Comparison of ENCODE assay signal across 8 cellular contexts in the genomic region with DNA sequence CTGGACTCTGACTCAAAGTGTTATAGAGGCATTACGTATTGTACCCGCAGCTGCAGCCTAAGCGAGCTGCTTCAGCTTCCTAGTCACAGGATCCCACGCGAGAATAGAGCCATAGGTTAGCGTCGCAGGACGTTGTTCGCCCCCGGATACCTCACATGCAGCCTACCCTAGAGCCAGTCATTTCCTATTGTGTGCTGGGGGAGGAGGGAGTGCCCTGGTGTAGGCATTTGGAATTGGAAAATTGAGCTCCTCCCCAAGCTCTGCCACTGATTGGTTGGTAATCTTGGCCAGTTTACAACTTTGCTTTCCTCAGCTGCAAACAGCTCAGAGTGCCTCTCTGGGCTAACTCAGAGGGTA. TPM values are rescaled to one million over a fixed set of nuclear protein-coding genes. Genes with fewer than 3 reads are reported as not detected.
DNase-seq lines count a peak whose midpoint lies in the region; ATAC-seq and TF ChIP-seq lines count a peak whose summit lies in the region.

No MANE protein-coding gene starts in this region.

- peak overlapping the region; percentile 97 for H3K4me3 Mint-ChIP-seq in activated CD4-positive, alpha-beta memory T cell treated with anti-CD3 and anti-CD28 coated beads for 36 hours

- CTCF ChIA-PET in BJ (lab: Yijun Ruan, JAX): interaction anchor here (0.6 to 1.3 kb wide), 4 partner anchors 9 to 499 kb away, joined by 3 to 4 read pairs (median 3); a partner anchor contains a TSS
- CTCF ChIA-PET in activated CD4-positive, alpha-beta memory T cell treated with anti-CD3 and anti-CD28 coated beads for 36 hours (lab: Charles Lee): interaction anchor here (0.7 to 1.4 kb wide), 5 partner anchors 13 to 56 kb away, joined by 3 to 8 read pairs (median 4); a partner anchor contains a TSS

- H3K36me3 ChIP-seq in BJ (ENCODE audit: control insufficient read depth, insufficient read depth, low read length): no peaks in the 10 kb centered on the region
- H3K36me3 ChIP-seq in KOPT-K1 (ENCODE audit: insufficient read depth, low read length): peaks cover 37% of the 10 kb centered on the region
- peaks cover 11% of the 10 kb centered on the region for H3K36me3 ChIP-seq in neuron (ENCODE audit: insufficient read depth, low read length)

- H3K9me3 Mint-ChIP-seq in activated CD4-positive, alpha-beta memory T cell treated with anti-CD3 and anti-CD28 coated beads for 36 hours: peaks cover 10% of the 10 kb centered on the region

- peaks cover 15% of the 10 kb centered on the region for H3K4me1 Mint-ChIP-seq in activated CD4-positive, alpha-beta memory T cell treated with anti-CD3 and anti-CD28 coated beads for 36 hours (ENCODE audit: low read depth)

- intact Hi-C loops in activated CD4-positive, alpha-beta memory T cell treated with anti-CD3 and anti-CD28 coated beads for 36 hours (cut with micrococcal nuclease): loop anchor here (1.0 kb wide), 2 partner anchors 13 to 56 kb away; no protein-coding TSS in a partner anchor

- peak overlapping the region; percentile 69 for H3K27ac ChIP-seq in KOPT-K1 (ENCODE audit: low read depth, low read length, poor library complexity, severe bottlenecking)

- H3K4me1 ChIP-seq in neuron (ENCODE audit: insufficient read depth, low read length): peaks cover 3% of the 10 kb centered on the region

- H3K27me3 Mint-ChIP-seq in activated CD4-positive, alpha-beta memory T cell treated with anti-CD3 and anti-CD28 coated beads for 36 hours: no peaks in the 10 kb centered on the region

- POLR2A ChIA-PET in BJ (lab: Charles Lee): interaction anchor here (0.6 to 1.3 kb wide), 4 partner anchors 13 to 689 kb away, joined by 3 to 5 read pairs (median 4); a partner anchor contains a TSS
- POLR2A ChIA-PET in activated CD4-positive, alpha-beta memory T cell treated with anti-CD3 and anti-CD28 coated beads for 36 hours (lab: Charles Lee): interaction anchor here (0.6 to 2.5 kb wide), 4 partner anchors 13 to 280 kb away, joined by 3 to 10 read pairs (median 6); a partner anchor contains a TSS

- H3K27me3 ChIP-seq in BJ (ENCODE audit: control insufficient read depth, insufficient read depth, low read length) (no peaks in the 10 kb centered on the region), neuron (ENCODE audit: insufficient read depth, low read length) (no peaks in the 10 kb centered on the region)

- H2AFZ ChIP-seq in neuron (ENCODE audit: low read depth, low read length): no peak overlapping the region

- ATAC-seq in GM21360 (IDR thresholded peaks at IDR 0.05; ENCODE audit: unreplicated experiment): peak; percentile 29
- no peak for ATAC-seq in GM21825 (IDR thresholded peaks at IDR 0.05; ENCODE audit: unreplicated experiment)

- no peak for DNase-seq in BJ (ENCODE audit: low read depth)
- DNase-seq in activated CD4-positive, alpha-beta memory T cell treated with anti-CD3 and anti-CD28 coated beads for 36 hours: peak; percentile 69
- DNase-seq in fibroblast of the conjunctiva (ENCODE audit: low read depth): peak; percentile 49
- DNase-seq in middle frontal gyrus (ENCODE audit: extremely low spot score, low spot score): no peak

- peak overlapping the region; percentile 95 for H3K27ac Mint-ChIP-seq in activated CD4-positive, alpha-beta memory T cell treated with anti-CD3 and anti-CD28 coated beads for 36 hours

- H3K9me3 ChIP-seq in KOPT-K1 (ENCODE audit: insufficient read depth, low read length, poor library complexity, severe bottlenecking) (peaks cover 24% of the 10 kb centered on the region), neuron (ENCODE audit: low read length) (no peaks in the 10 kb centered on the region)

- peaks cover 27% of the 10 kb centered on the region for H3K36me3 Mint-ChIP-seq in activated CD4-positive, alpha-beta memory T cell treated with anti-CD3 and anti-CD28 coated beads for 36 hours

- TF ChIP-seq CTCF in BJ (IDR thresholded peaks at IDR 0.05; ENCODE audit: insufficient read depth, low read depth, low read length): no peak

- H3K4me3 ChIP-seq in BJ (ENCODE audit: low read depth, low read length) (peak overlapping the region; percentile 65), neuron (ENCODE audit: low read length) (peak overlapping the region; percentile 85)

RNA-seq across cellular contexts. Expression of a gene that starts 0.5 kb away (rescaled TPM):
- 21.7 and 30.7 TPM in 2 replicates for polyA plus RNA-seq in BJ (2011; rRNA removed)
- polyA minus RNA-seq in BJ (2011; rRNA and poly(A)+ RNA removed): 23.6 and 24.9 TPM in 2 replicates
- 10 to 100 TPM; 26.9 to 34.1 TPM for total RNA-seq in activated CD4-positive, alpha-beta memory T cell treated with anti-CD3 and anti-CD28 coated beads for 36 hours

RNA-seq across cellular contexts. Expression of a gene that starts 0.7 kb away (rescaled TPM):
- polyA plus RNA-seq in BJ (2011; rRNA removed): 0.93 and 1.5 TPM in 2 replicates
- 1.4 and 2.0 TPM in 2 replicates for polyA minus RNA-seq in BJ (2011; rRNA and poly(A)+ RNA removed)
- total RNA-seq in activated CD4-positive, alpha-beta memory T cell treated with anti-CD3 and anti-CD28 coated beads for 36 hours: 1 to 10 TPM; 1.6 to 2.1 TPM

RNA-seq across cellular contexts. Expression of a gene that starts 43.0 kb away (rescaled TPM):
- 10.0 and 10.6 TPM in 2 replicates for polyA plus RNA-seq in BJ (2011; rRNA removed)
- 4.6 and 7.5 TPM in 2 replicates for polyA minus RNA-seq in BJ (2011; rRNA and poly(A)+ RNA removed)
- 1 to 10 TPM; 6.0 to 7.3 TPM for total RNA-seq in activated CD4-positive, alpha-beta memory T cell treated with anti-CD3 and anti-CD28 coated beads for 36 hours

RNA-seq across cellular contexts. Expression of a gene that starts 43.2 kb away (rescaled TPM):
- polyA plus RNA-seq in BJ (2011; rRNA removed): 13.8 and 14.0 TPM in 2 replicates
- polyA minus RNA-seq in BJ (2011; rRNA and poly(A)+ RNA removed): 5.6 and 6.2 TPM in 2 replicates
- total RNA-seq in activated CD4-positive, alpha-beta memory T cell treated with anti-CD3 and anti-CD28 coated beads for 36 hours: 10 to 100 TPM; 10.9 to 11.9 TPM

RNA-seq across cellular contexts. Expression of a gene that starts 51.3 kb away (rescaled TPM):
- not detected in 2 replicates for polyA plus RNA-seq in BJ (2011; rRNA removed)
- polyA minus RNA-seq in BJ (2011; rRNA and poly(A)+ RNA removed): 0.26 TPM in 1 of 2 replicates, not detected in the other
- total RNA-seq in activated CD4-positive, alpha-beta memory T cell treated with anti-CD3 and anti-CD28 coated beads for 36 hours: not detected

Comparison
In these comparisons a context has a peak if more than half of its experiments do, and no peak if none do; other contexts are left out.
1. DNase-seq: peak in activated CD4-positive, alpha-beta memory T cell treated with anti-CD3 and anti-CD28 coated beads for 36 hours (single experiment) and fibroblast of the conjunctiva (single experiment); none in BJ (single experiment) and middle frontal gyrus (single experiment).